18 cellular contexts compared by ENCODE assay signal in the genomic region with DNA sequence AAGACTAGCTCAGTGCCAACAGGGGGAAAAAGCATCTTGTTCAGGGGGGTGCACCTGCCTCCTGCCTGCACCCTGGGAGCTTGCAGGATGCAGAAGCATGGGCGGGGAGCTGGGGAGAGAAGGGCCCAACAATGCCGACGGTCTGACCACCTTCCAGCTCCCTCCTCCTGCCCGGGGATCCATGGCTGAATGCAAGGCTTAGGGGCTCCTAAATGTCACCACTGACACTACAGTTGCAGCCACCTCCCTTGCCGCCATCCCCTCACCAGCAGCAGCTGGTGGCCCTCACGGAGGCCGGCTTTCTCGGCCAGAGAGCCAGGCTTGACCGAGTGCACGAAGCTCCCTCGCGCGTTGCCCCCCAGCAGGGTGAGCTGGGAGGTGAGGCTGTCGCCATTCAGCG.
DNase-seq lines count a peak whose midpoint lies in the region; ATAC-seq and TF ChIP-seq lines count a peak whose summit lies in the region.
"Had no signal": no experiment of that assay in that cellular context is flagged by ENCODE, and none has a peak within 500 bp of the region (broad histone marks: within the 10 kb centered on the region; RNA-seq: fewer than 3 reads in every experiment).

No MANE protein-coding gene starts in this region.

- H2BK120ac ChIP-seq in H9 (ENCODE audit: low read depth, low read length, poor library complexity, severe bottlenecking) = no peak overlapping the region

- no peak overlapping the region for H2BK15ac ChIP-seq in H9 (ENCODE audit: low read depth, low read length)

- H3K4me3 ChIP-seq in neural progenitor cell = no peak overlapping the region
- H3K4me3 ChIP-seq: A549, HAP-1 had no signal

- H3K23ac ChIP-seq in H9 (ENCODE audit: insufficient read length, low read depth, low read length) = no peak overlapping the region

- H3K36me3 Mint-ChIP-seq in activated CD8-positive, alpha-beta memory T cell treated with anti-CD3 and anti-CD28 coated beads, Interleukin-2, amount 10 ng/mL, durations not matched to agents 7 days and 5 days = peaks cover 55% of the 10 kb centered on the region
- H3K36me3 Mint-ChIP-seq in H9 (ENCODE audit: insufficient read depth in 1 of 3, low read depth in 3 of 3) = peaks cover 0 to 23% (median 11%) of the 10 kb centered on the region in 3 experiments; a peak in 6 of 7 replicates
- H3K36me3 Mint-ChIP-seq in neural progenitor cell = no peaks in the 10 kb centered on the region
- peaks cover 92% of the 10 kb centered on the region for H3K36me3 Mint-ChIP-seq in stimulated activated effector memory CD8-positive, alpha-beta T cell treated with anti-CD3 and anti-CD28 coated beads, Interleukin-12 subunit alpha, Interleukin-12 subunit beta, amount 100 ng/mL, for 72 hours
- H3K36me3 Mint-ChIP-seq in Calu3 (ENCODE audit: insufficient read depth, unreplicated experiment) = peaks cover 22% of the 10 kb centered on the region

- H3K36me3 ChIP-seq in neural progenitor cell = no peaks in the 10 kb centered on the region
- H3K36me3 ChIP-seq: HAP-1 had no signal

- H2BK12ac ChIP-seq in H9 (ENCODE audit: insufficient read length, low read depth, low read length) = no peak overlapping the region

- H3K9me3 ChIP-seq in H9 (ENCODE audit: control insufficient read depth, low read depth, low read length) (no peaks in the 10 kb centered on the region), neural progenitor cell (ENCODE audit: low read depth) (no peaks in the 10 kb centered on the region)
- H3K9me3 ChIP-seq: A549, Caco-2, HAP-1 had no signal

- H3K56ac ChIP-seq in H9 (ENCODE audit: insufficient read length, low read depth, low read length) = no peak overlapping the region

- H4K20me1 ChIP-seq in H9 (ENCODE audit: control insufficient read depth, insufficient read depth, insufficient read length) (no peaks in the 10 kb centered on the region), neural progenitor cell (ENCODE audit: low read depth) (no peaks in the 10 kb centered on the region)

- H3K27me3 Mint-ChIP-seq in activated CD8-positive, alpha-beta memory T cell treated with anti-CD3 and anti-CD28 coated beads, Interleukin-2, amount 10 ng/mL, durations not matched to agents 7 days and 5 days = no peaks in the 10 kb centered on the region
- H3K27me3 Mint-ChIP-seq in H9 (ENCODE audit: low read depth) = no peaks in the 10 kb centered on the region
- H3K27me3 Mint-ChIP-seq in neural progenitor cell (ENCODE audit: insufficient read depth, low read depth) = peaks cover 10% of the 10 kb centered on the region
- no peaks in the 10 kb centered on the region for H3K27me3 Mint-ChIP-seq in Calu3 (ENCODE audit: unreplicated experiment)
- H3K27me3 Mint-ChIP-seq: CD4-positive, alpha-beta T cell had no signal

- CTCF ChIA-PET in activated CD8-positive, alpha-beta memory T cell treated with anti-CD3 and anti-CD28 coated beads, Interleukin-2, amount 10 ng/mL, durations not matched to agents 7 days and 5 days (lab: Charles Lee) = interaction anchor here (1.3 kb wide), 1 partner anchor 35 kb away, joined by 3 read pairs; no protein-coding TSS in a partner anchor
- CTCF ChIA-PET in Calu3 (lab: Charles Lee) = no interaction called here

- no peak overlapping the region for H2BK20ac ChIP-seq in H9 (ENCODE audit: low read depth, low read length, poor library complexity, severe bottlenecking)

- H3K27ac Mint-ChIP-seq in activated CD8-positive, alpha-beta memory T cell treated with anti-CD3 and anti-CD28 coated beads, Interleukin-2, amount 10 ng/mL, durations not matched to agents 7 days and 5 days = peak overlapping the region; percentile 24
- peak overlapping the region in 2 of 3 experiments; percentile 25 to 31; a peak in 2 of 7 replicates for H3K27ac Mint-ChIP-seq in H9
- H3K27ac Mint-ChIP-seq in neural progenitor cell = peak overlapping the region; percentile 96
- peak overlapping the region; percentile 61 for H3K27ac Mint-ChIP-seq in stimulated activated effector memory CD8-positive, alpha-beta T cell treated with anti-CD3 and anti-CD28 coated beads, Interleukin-12 subunit alpha, Interleukin-12 subunit beta, amount 100 ng/mL, for 72 hours
- no peak overlapping the region for H3K27ac Mint-ChIP-seq in Calu3 (ENCODE audit: unreplicated experiment)
- H3K27ac Mint-ChIP-seq: CD4-positive, alpha-beta T cell had no signal

- no peak overlapping the region for H3T11ph ChIP-seq in H9 (ENCODE audit: low read length)

- H3K18ac ChIP-seq in H9 (ENCODE audit: insufficient read length, low read depth, low read length) = no peak overlapping the region

- H3K4me1 ChIP-seq in H9 (ENCODE audit: insufficient read depth, low read length) (no peaks in the 10 kb centered on the region), neural progenitor cell (peaks cover 7% of the 10 kb centered on the region)
- H3K4me1 ChIP-seq: A549, HAP-1 had no signal

- H3K27ac ChIP-seq in H9 (ENCODE audit: insufficient read length, low read depth, low read length) (no peak overlapping the region), neural progenitor cell (no peak overlapping the region)
- H3K27ac ChIP-seq: 22Rv1, A549, C4-2B had no signal

- H2AFZ ChIP-seq in H9 (ENCODE audit: low read length) = no peak overlapping the region
- H2AFZ ChIP-seq in neural progenitor cell (replicated peaks) = peak overlapping the region; percentile 91

- no peaks in the 10 kb centered on the region for H3K79me1 ChIP-seq in H9 (ENCODE audit: insufficient read depth, low read depth, low read length, poor library complexity, severe bottlenecking)

- BruUV-seq in Calu3 (replicated peaks; lab: Mats Ljungman, UMichigan) = no TSS peak

- no peak overlapping the region for H2AK5ac ChIP-seq in H9 (ENCODE audit: insufficient read length, low read length)

- intact Hi-C loops in Calu3 (cut with micrococcal nuclease; ENCODE audit: unreplicated experiment) = no loop called here

- no peaks in the 10 kb centered on the region for H3K27me3 ChIP-seq in H9 (ENCODE audit: insufficient read depth, low read length)
- H3K27me3 ChIP-seq in neural progenitor cell = no peaks in the 10 kb centered on the region

- H3K4me3 Mint-ChIP-seq in activated CD8-positive, alpha-beta memory T cell treated with anti-CD3 and anti-CD28 coated beads, Interleukin-2, amount 10 ng/mL, durations not matched to agents 7 days and 5 days = no peak overlapping the region
- H3K4me3 Mint-ChIP-seq in H9 (no peak overlapping the region), neural progenitor cell (no peak overlapping the region), Calu3 (ENCODE audit: low read depth, unreplicated experiment) (no peak overlapping the region)
- H3K4me3 Mint-ChIP-seq in stimulated activated effector memory CD8-positive, alpha-beta T cell treated with anti-CD3 and anti-CD28 coated beads, Interleukin-12 subunit alpha, Interleukin-12 subunit beta, amount 100 ng/mL, for 72 hours = no peak overlapping the region
- H3K4me3 Mint-ChIP-seq: CD4-positive, alpha-beta T cell had no signal

- no peak overlapping the region for H4K5ac ChIP-seq in H9 (ENCODE audit: insufficient read length, low read depth, low read length)

- no CpG with 5 or more reads among the region's 15 CpGs for WGBS in H9 (ENCODE audit: extremely low coverage, insufficient read length, low lambda C conversion rate)

- no peak for DNase-seq in activated CD8-positive, alpha-beta memory T cell treated with anti-CD3 and anti-CD28 coated beads, Interleukin-2, amount 10 ng/mL, durations not matched to agents 7 days and 5 days
- no peak for DNase-seq in activated CD8-positive, alpha-beta memory T cell treated with anti-CD3 and anti-CD28 coated beads, Interleukin-2, amount 50 U/mL, for 4 hours
- DNase-seq in H9 (no peak), neural progenitor cell (ENCODE audit: low spot score) (no peak), GM19238 (ENCODE audit: insufficient read length, low spot score) (no peak), Calu3 (no peak)
- no peak for DNase-seq in stimulated activated effector memory CD8-positive, alpha-beta T cell treated with anti-CD3 and anti-CD28 coated beads, Interleukin-12 subunit alpha, Interleukin-12 subunit beta, amount 100 ng/mL, for 72 hours (ENCODE audit: low spot score in 2 of 2)
- DNase-seq: AML-193; Caco-2; CD4-positive, alpha-beta T cell; DMS153; DMS79; GDM1 had no signal

- no peak overlapping the region for H3K4me2 ChIP-seq in H9 (ENCODE audit: insufficient read depth, insufficient read length, low read length)
- H3K4me2 ChIP-seq in neural progenitor cell = no peak overlapping the region
- H3K4me2 ChIP-seq: A549 had no signal

- no peaks in the 10 kb centered on the region for H3K9me3 Mint-ChIP-seq in activated CD8-positive, alpha-beta memory T cell treated with anti-CD3 and anti-CD28 coated beads, Interleukin-2, amount 10 ng/mL, durations not matched to agents 7 days and 5 days (ENCODE audit: low read depth)
- H3K9me3 Mint-ChIP-seq in H9 (peaks cover 0 to 2% of the 10 kb centered on the region in 2 experiments; a peak in 1 of 5 replicates), neural progenitor cell (no peaks in the 10 kb centered on the region), Calu3 (ENCODE audit: low read depth, unreplicated experiment) (no peaks in the 10 kb centered on the region)
- peaks cover 6% of the 10 kb centered on the region for H3K9me3 Mint-ChIP-seq in stimulated activated effector memory CD8-positive, alpha-beta T cell treated with anti-CD3 and anti-CD28 coated beads, Interleukin-12 subunit alpha, Interleukin-12 subunit beta, amount 100 ng/mL, for 72 hours
- H3K9me3 Mint-ChIP-seq: CD4-positive, alpha-beta T cell had no signal

- H3K4ac ChIP-seq in H9 (ENCODE audit: low read depth, low read length) = no peak overlapping the region

- H3K79me2 ChIP-seq in H9 (ENCODE audit: insufficient read depth, low read length) = no peaks in the 10 kb centered on the region
- H3K79me2 ChIP-seq in neural progenitor cell (ENCODE audit: low read depth) = no peaks in the 10 kb centered on the region

- H2BK5ac ChIP-seq in H9 (ENCODE audit: insufficient read length, low read length) = no peak overlapping the region

- H4K91ac ChIP-seq in H9 (ENCODE audit: insufficient read length, low read depth, low read length) = no peak overlapping the region

- H3F3A ChIP-seq in neural progenitor cell (ENCODE audit: low read depth) = peaks cover 3% of the 10 kb centered on the region

- no peaks in the 10 kb centered on the region for H3K4me1 Mint-ChIP-seq in activated CD8-positive, alpha-beta memory T cell treated with anti-CD3 and anti-CD28 coated beads, Interleukin-2, amount 10 ng/mL, durations not matched to agents 7 days and 5 days
- H3K4me1 Mint-ChIP-seq in H9 (peaks cover 0 to 7% of the 10 kb centered on the region in 2 experiments; a peak in 2 of 4 replicates), neural progenitor cell (peaks cover 20% of the 10 kb centered on the region), Calu3 (ENCODE audit: low read depth, unreplicated experiment) (no peaks in the 10 kb centered on the region)
- peaks cover 6% of the 10 kb centered on the region for H3K4me1 Mint-ChIP-seq in stimulated activated effector memory CD8-positive, alpha-beta T cell treated with anti-CD3 and anti-CD28 coated beads, Interleukin-12 subunit alpha, Interleukin-12 subunit beta, amount 100 ng/mL, for 72 hours

- ATAC-seq in activated CD8-positive, alpha-beta memory T cell treated with anti-CD3 and anti-CD28 coated beads, Interleukin-2, amount 10 ng/mL, durations not matched to agents 7 days and 5 days = no peak
- ATAC-seq in stimulated activated effector memory CD8-positive, alpha-beta T cell treated with anti-CD3 and anti-CD28 coated beads, Interleukin-12 subunit alpha, Interleukin-12 subunit beta, amount 100 ng/mL, for 72 hours = no peak
- no peak for ATAC-seq in GM21786 (IDR thresholded peaks at IDR 0.05; ENCODE audit: unreplicated experiment)

- H3K23me2 ChIP-seq in H9 (ENCODE audit: insufficient read length, low read depth, low read length, poor library complexity, severe bottlenecking) = no peaks in the 10 kb centered on the region

- no peak overlapping the region for H3K14ac ChIP-seq in H9 (ENCODE audit: insufficient read depth, low read length)

- H3K9ac ChIP-seq in H9 (ENCODE audit: extremely low read depth, insufficient read length, low read length) = no peak overlapping the region
- no peak overlapping the region for H3K9ac ChIP-seq in neural progenitor cell

- H4K8ac ChIP-seq in H9 (replicated peaks; ENCODE audit: insufficient read length, low read depth, low read length) = no peak overlapping the region

- TF ChIP-seq CTCF in H9 (conservative IDR thresholded peaks at IDR 0.05) (no peak), neural progenitor cell (IDR thresholded peaks at IDR 0.05) (no peak), Calu3 (IDR thresholded peaks at IDR 0.05; ENCODE audit: unreplicated experiment) (no peak)
